Comparison of ENCODE assay signal across 8 cellular contexts in genomic region chr10:17257466-17258321, GRCh38. TPM values are rescaled to one million over a fixed set of nuclear protein-coding genes. Genes with fewer than 3 reads are reported as not detected.
DNase-seq lines count a peak whose midpoint lies in the region; ATAC-seq, FAIRE-seq and TF ChIP-seq lines count a peak whose summit lies in the region.

No MANE protein-coding gene starts in this region.

- no peak overlapping the region for H2BK15ac ChIP-seq in H1 (ENCODE audit: low read length)

- no peak overlapping the region; a peak in 1 of 8 replicates for H3K4me3 ChIP-seq in H1 (ENCODE audit: extremely low read depth in 1 of 4, insufficient read depth in 2 of 4, low read depth in 3 of 4, low read length in 4 of 4)

- H3K4me1 Mint-ChIP-seq in mesothelial cell of epicardium: peaks cover 19% of the 10 kb centered on the region

- DNase-seq in GM10266 (ENCODE audit: extremely low spot score) (peak; percentile 43), NCI-H460 (ENCODE audit: extremely low read depth, low read depth) (peak; percentile 62), H1 (ENCODE audit: low read depth in 1 of 2, low spot score in 2 of 2) (peak in 1 of 2 experiments; percentile 66), mesothelial cell of epicardium (ENCODE audit: low spot score in 2 of 2, unreplicated experiment in 2 of 2) (peak; percentile 21 to 57)
- DNase-seq in activated CD4-positive, alpha-beta T cell treated with anti-CD3 and anti-CD28 coated beads, Interleukin-2, amount 50 U/mL, for 4 hours: peak; percentile 31 to 33
- peak; percentile 12 for DNase-seq in stimulated activated naive CD4-positive, alpha-beta T cell treated with Interleukin-2 at 50 U/mL for 16 hours (lab: John Stamatoyannopoulos, UW)

- H3K27ac ChIP-seq in H1 (ENCODE audit: low read depth, low read length): no peak overlapping the region

- H3K4me3 Mint-ChIP-seq in mesothelial cell of epicardium: peak overlapping the region; percentile 36

- H4K5ac ChIP-seq in H1 (ENCODE audit: insufficient read length, low read depth, low read length): no peak overlapping the region

- ATAC-seq in HG02981 (IDR thresholded peaks at IDR 0.05; ENCODE audit: unreplicated experiment): peak; percentile 82

- TF ChIP-seq EP300 in H1 (IDR thresholded peaks at IDR 0.05; ENCODE audit: borderline replicate concordance in 1 of 2, low read depth in 2 of 2, low read length in 2 of 2): no peak

- peaks cover 8% of the 10 kb centered on the region for H3K36me3 Mint-ChIP-seq in mesothelial cell of epicardium

- H4K91ac ChIP-seq in H1 (replicated peaks; ENCODE audit: insufficient read length, low read length): no peak overlapping the region

- H3K14ac ChIP-seq in H1 (ENCODE audit: insufficient read length): no peak overlapping the region

- no peak for TF ChIP-seq POLR2A in H1 (IDR thresholded peaks at IDR 0.05; ENCODE audit: control extremely low read depth in 1 of 2, low read depth in 2 of 2, low read length in 2 of 2)

- no peaks in the 10 kb centered on the region for H3K27me3 ChIP-seq in H1 (replicated peaks in 1 of 4; ENCODE audit: control insufficient read depth in 3 of 4, extremely low read depth in 1 of 4, insufficient read depth in 3 of 4, low read length in 3 of 4)

- no peaks in the 10 kb centered on the region for H3K79me2 ChIP-seq in H1 (ENCODE audit: control insufficient read depth in 1 of 2, insufficient read depth in 2 of 2, low read length in 2 of 2)

- no peak overlapping the region for H2BK20ac ChIP-seq in H1 (ENCODE audit: low read length)

- peak; percentile 95 to 96 for TF ChIP-seq RAD21 in H1 (IDR thresholded peaks at IDR 0.05 in 1 of 2, conservative IDR thresholded peaks at IDR 0.05 in 1 of 2; ENCODE audit: low read depth in 2 of 2, low read length in 2 of 2)

- H3K23me2 ChIP-seq in H1 (ENCODE audit: low read depth, low read length): no peaks in the 10 kb centered on the region

- H3K18ac ChIP-seq in H1 (ENCODE audit: extremely low read depth, low read length): no peak overlapping the region

- TF ChIP-seq CTCF in GM10266 (IDR thresholded peaks at IDR 0.05; ENCODE audit: control insufficient read depth, insufficient read depth, low read depth, missing control alignments): peak; percentile 79
- peak in 2 of 3 experiments; percentile 78; a peak in 3 of 4 replicates for TF ChIP-seq CTCF in H1 (IDR thresholded peaks at IDR 0.05; ENCODE audit: control extremely low read depth in 1 of 3, insufficient read depth in 1 of 3, low read depth in 1 of 3, low read length in 3 of 3)
- peak; percentile 88 for TF ChIP-seq CTCF in mesothelial cell of epicardium (IDR thresholded peaks at IDR 0.05; ENCODE audit: unreplicated experiment)

- no peak overlapping the region for H2BK5ac ChIP-seq in H1 (ENCODE audit: low read depth, low read length)

- H2BK12ac ChIP-seq in H1 (ENCODE audit: low read depth, low read length): no peak overlapping the region

- FAIRE-seq in A204.1 (lab: Jason Lieb, UNC) (peak; percentile 96), H1 (lab: Jason Lieb, UNC) (peak; percentile 55)

- no peaks in the 10 kb centered on the region for H3K79me1 ChIP-seq in H1 (ENCODE audit: low read depth, low read length)

- no peak overlapping the region for H3K4me2 ChIP-seq in H1 (ENCODE audit: insufficient read depth in 1 of 2, low read depth in 2 of 2, low read length in 2 of 2)

- peak overlapping the region; percentile 100 for H2AFZ ChIP-seq in H1 (ENCODE audit: low read length)

- H3K4me1 ChIP-seq in H1 (replicated peaks in 1 of 4; ENCODE audit: control insufficient read depth in 3 of 4, insufficient read depth in 4 of 4, low read length in 3 of 4): peaks cover 0 to 4% (median 0%) of the 10 kb centered on the region in 4 experiments; a peak in 1 of 7 replicates

- H2BK120ac ChIP-seq in H1 (replicated peaks; ENCODE audit: low read depth, low read length): no peak overlapping the region

- no peak overlapping the region for H3K9ac ChIP-seq in H1 (replicated peaks in 1 of 4; ENCODE audit: extremely low read depth in 1 of 4, low read depth in 3 of 4, low read length in 3 of 4)

- peaks cover 27% of the 10 kb centered on the region for H3K9me3 Mint-ChIP-seq in mesothelial cell of epicardium

- WGBS in H1 (ENCODE audit: extremely low coverage in 1 of 2, insufficient coverage in 1 of 2, insufficient read length in 1 of 2, insufficient replicate concordance in 2 of 2, low coverage in 1 of 2, low lambda C conversion rate in 2 of 2, missing lambda C conversion rate in 1 of 2), 2 experiments: 37% methylated on average over 8 of the region's 8 CpGs; no CpG with 5 or more reads in 1 of the 2 experiments

- H4K8ac ChIP-seq in H1 (ENCODE audit: extremely low read depth, insufficient read depth, low read length): no peak overlapping the region

- CTCF ChIA-PET in H1 (lab: Charles Lee; ENCODE audit: partially characterized antibody): interaction anchor here (0.7 to 2.2 kb wide), 37 partner anchors 8 to 981 kb away, joined by 3 to 13 read pairs (median 3); no protein-coding TSS in a partner anchor

- H3K9me3 ChIP-seq in H1 (ENCODE audit: insufficient read depth in 2 of 2, low read depth in 1 of 2, low read length in 1 of 2): peaks cover under 1 to 6% of the 10 kb centered on the region in 2 experiments; a peak in 1 of 4 replicates

- no peak overlapping the region for H3K4ac ChIP-seq in H1 (replicated peaks; ENCODE audit: insufficient read length, low read depth, low read length)

- H3K56ac ChIP-seq in H1 (replicated peaks; ENCODE audit: insufficient read length, low read depth, low read length): no peak overlapping the region

- H3K27me3 Mint-ChIP-seq in mesothelial cell of epicardium (ENCODE audit: low read depth): no peaks in the 10 kb centered on the region

- H3K36me3 ChIP-seq in H1 (ENCODE audit: control insufficient read depth in 2 of 4, insufficient read depth in 4 of 4, low read length in 3 of 4): no peaks in the 10 kb centered on the region

- H3K23ac ChIP-seq in H1 (ENCODE audit: insufficient read length): no peak overlapping the region

- H3K27ac Mint-ChIP-seq in mesothelial cell of epicardium: peak overlapping the region; percentile 19

- POLR2A ChIA-PET in H1 (lab: Charles Lee; ENCODE audit: partially characterized antibody): interaction anchor here (0.7 kb wide), 1 partner anchor 1014 kb away, joined by 4 read pairs; no protein-coding TSS in a partner anchor

- no peak overlapping the region for H2AK5ac ChIP-seq in H1 (ENCODE audit: low read depth, low read length)

- no peaks in the 10 kb centered on the region for H4K20me1 ChIP-seq in H1 (replicated peaks in 1 of 2; ENCODE audit: control insufficient read depth in 1 of 2, insufficient read depth in 2 of 2, low read length in 2 of 2)

TF ChIP-seq in H1, 55 proteins besides CTCF, POLR2A, EP300 and RAD21:
- peak; percentile 67; the same call in 1 of the 2 replicates for TF ChIP-seq YY1 (IDR thresholded peaks at IDR 0.05; ENCODE audit: low read depth, low read length)
- no peak for TF ChIP-seq MAX (IDR thresholded peaks at IDR 0.05)
- no peak for TF ChIP-seq CEBPB (IDR thresholded peaks at IDR 0.05; ENCODE audit: low read depth, low read length)

RNA-seq across cellular contexts. Expression of gene VIM, which starts 29.7 kb away (rescaled TPM):
- total RNA-seq in NCI-H460 (2014; rRNA removed; shearing (Covaris generic)): 1,621 and 1,743 TPM in 2 replicates
- polyA plus RNA-seq in NCI-H460 (2014; cell fraction: nucleus; rRNA removed): 1,624 and 3,069 TPM in 2 replicates
- total RNA-seq in H1 (2021; fragmentation: NEBNext Ultra II Directional; extraction: Animal tissue kit (Norgen Biotek cat#: 25700)): 372 and 377 TPM in 2 replicates
- polyA plus RNA-seq in H1 (2011; rRNA removed): 347 and 482 TPM in 2 replicates
- 194 TPM for polyA plus RNA-seq in H1 (2011; cell fraction: cytosol; rRNA removed)
- 278 TPM for polyA plus RNA-seq in H1 (2011; cell fraction: nucleus; rRNA removed)
- 338 to 470 TPM (median 346 TPM) in 4 replicates for polyA plus RNA-seq in H1 (2012, experiment 1 of 2)
- polyA plus RNA-seq in H1 (2012, experiment 2 of 2): 463 TPM
- 166 TPM for polyA plus RNA-seq in H1 (2013, experiment 1 of 2)
- 164 TPM for polyA plus RNA-seq in H1 (2013, experiment 2 of 2)
- 278 and 312 TPM in 2 replicates for polyA minus RNA-seq in H1 (2011; rRNA and poly(A)+ RNA removed)
- polyA minus RNA-seq in H1 (2011; cell fraction: cytosol; rRNA and poly(A)+ RNA removed): 216 TPM
- 153 TPM for polyA minus RNA-seq in H1 (2011; cell fraction: nucleus; rRNA and poly(A)+ RNA removed)
- 1,386 to 1,516 TPM (median 1,481 TPM) in 3 replicates for total RNA-seq in mesothelial cell of epicardium

RNA-seq across cellular contexts. Expression of gene TRDMT1, which starts 56.2 kb away (rescaled TPM):
- 5.2 and 6.8 TPM in 2 replicates for total RNA-seq in NCI-H460 (2014; rRNA removed; shearing (Covaris generic))
- polyA plus RNA-seq in NCI-H460 (2014; cell fraction: nucleus; rRNA removed): 3.8 and 11.5 TPM in 2 replicates
- total RNA-seq in H1 (2021; fragmentation: NEBNext Ultra II Directional; extraction: Animal tissue kit (Norgen Biotek cat#: 25700)): 20.2 and 21.4 TPM in 2 replicates
- 6.3 and 7.4 TPM in 2 replicates for polyA plus RNA-seq in H1 (2011; rRNA removed)
- polyA plus RNA-seq in H1 (2011; cell fraction: cytosol; rRNA removed): 10.0 TPM
- 9.9 TPM for polyA plus RNA-seq in H1 (2011; cell fraction: nucleus; rRNA removed)
- polyA plus RNA-seq in H1 (2012, experiment 1 of 2): 8.6 to 12.7 TPM (median 9.8 TPM) in 4 replicates
- polyA plus RNA-seq in H1 (2012, experiment 2 of 2): 0.88 TPM
- 9.0 TPM for polyA plus RNA-seq in H1 (2013, experiment 1 of 2)
- polyA plus RNA-seq in H1 (2013, experiment 2 of 2): 10.2 TPM
- polyA minus RNA-seq in H1 (2011; rRNA and poly(A)+ RNA removed): 22.7 and 27.0 TPM in 2 replicates
- 16.4 TPM for polyA minus RNA-seq in H1 (2011; cell fraction: cytosol; rRNA and poly(A)+ RNA removed)
- 57.7 TPM for polyA minus RNA-seq in H1 (2011; cell fraction: nucleus; rRNA and poly(A)+ RNA removed)
- 8.2 to 12.3 TPM (median 8.6 TPM) in 3 replicates for total RNA-seq in mesothelial cell of epicardium
